14 cellular contexts compared by ENCODE assay signal in the genomic region with DNA sequence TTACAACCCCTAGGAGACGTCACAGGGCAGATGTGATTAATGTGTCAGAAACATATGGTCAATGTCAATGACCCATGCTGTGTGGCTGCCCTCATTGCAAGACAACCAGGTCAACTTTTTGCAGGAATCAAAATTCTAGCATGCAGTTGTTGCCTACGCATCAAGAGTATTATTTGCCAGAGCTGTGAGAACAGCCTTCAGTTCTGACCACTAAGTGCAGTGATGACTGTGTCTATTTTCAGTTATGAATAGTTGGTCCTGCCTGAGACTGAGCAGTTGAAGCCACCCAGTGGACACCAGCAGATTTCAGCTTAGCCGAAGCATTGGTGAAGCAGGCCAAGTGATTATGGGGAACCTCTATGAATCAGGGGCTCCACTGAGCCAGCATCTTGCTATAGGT. TPM values are rescaled to one million over a fixed set of nuclear protein-coding genes. Genes with fewer than 3 reads are reported as not detected.
DNase-seq lines count a peak whose midpoint lies in the region; ATAC-seq, FAIRE-seq and TF ChIP-seq lines count a peak whose summit lies in the region.
"Had no signal": no experiment of that assay in that cellular context is flagged by ENCODE, and none has a peak within 500 bp of the region (broad histone marks: within the 10 kb centered on the region; RNA-seq: fewer than 3 reads in every experiment).

No MANE protein-coding gene starts in this region.

- H3K4me3 Mint-ChIP-seq in MCF 10A (ENCODE audit: unreplicated experiment) = no peak overlapping the region
- H3K4me3 Mint-ChIP-seq: CD4-positive, alpha-beta T cell had no signal

- intact Hi-C loops in MCF 10A (cut with micrococcal nuclease) = no loop called here
- intact Hi-C loops in adrenal gland (cut with DNase I) = no loop called here

- in situ Hi-C loops in astrocyte of the cerebellum (cut with HindIII; ENCODE audit: low sequenced_read_pairs) = no loop called here

- peaks cover 0 to 15% of the 10 kb centered on the region in 2 donors for H3K4me1 ChIP-seq in adrenal gland (replicated peaks in 1 of 2)

- H3K27ac ChIP-seq in adrenal gland = no peak overlapping the region
- H3K27ac ChIP-seq: RWPE1 had no signal

- H3K36me3 Mint-ChIP-seq in MCF 10A (ENCODE audit: insufficient read depth, unreplicated experiment) = peaks cover 30% of the 10 kb centered on the region

- no peaks in the 10 kb centered on the region for H3K4me1 Mint-ChIP-seq in MCF 10A (ENCODE audit: insufficient read depth, unreplicated experiment)

- DNase-seq in astrocyte of the cerebellum (ENCODE audit: low read depth) (no peak), MCF 10A (ENCODE audit: unreplicated experiment) (no peak), frontal cortex (ENCODE audit: low spot score in 2 of 2) (no peak), adrenal gland (no peak)
- DNase-seq in stimulated activated CD4-positive, alpha-beta T cell treated with anti-CD3 and anti-CD28 coated beads, Interleukin-2, amount 100 ng/mL, for 48 hours = no peak
- DNase-seq: activated T-cell treated with anti-CD3 and anti-CD28 coated beads for 4 hours; CD4-positive, alpha-beta T cell; mesenchymal stem cell had no signal

- BruUV-seq in MCF 10A (replicated peaks; lab: Mats Ljungman, UMichigan) = no TSS peak

- H3K9me3 Mint-ChIP-seq in MCF 10A (ENCODE audit: unreplicated experiment) = no peaks in the 10 kb centered on the region
- H3K9me3 Mint-ChIP-seq: CD4-positive, alpha-beta T cell had no signal

- WGBS in adrenal gland, 4 donors = 89 to 98% (median 95%) methylated on average over 2 to 3 of the region's 3 CpGs

- FAIRE-seq in frontal cortex (lab: Jason Lieb, UNC) = no peak
- FAIRE-seq: endometrium, HTR-8/SVneo had no signal

- POLR2A ChIA-PET in MCF 10A (lab: Yijun Ruan, JAX) = interaction anchor here (1.3 kb wide), 1 partner anchor 11 kb away, joined by 3 read pairs; no protein-coding TSS in a partner anchor

- no peaks in the 10 kb centered on the region for H3K9me3 ChIP-seq in adrenal gland (replicated peaks in 1 of 3)

- no peaks in the 10 kb centered on the region for H3K27me3 ChIP-seq in adrenal gland

- ATAC-seq in GM19468 (IDR thresholded peaks at IDR 0.05; ENCODE audit: extremely low read depth, unreplicated experiment) (peak; percentile 85), HG03066 (IDR thresholded peaks at IDR 0.05; ENCODE audit: low read depth, unreplicated experiment) (peak; percentile 90)

- H3K27me3 Mint-ChIP-seq in MCF 10A (ENCODE audit: insufficient read depth, unreplicated experiment) = no peaks in the 10 kb centered on the region
- H3K27me3 Mint-ChIP-seq: CD4-positive, alpha-beta T cell had no signal

- TF ChIP-seq CTCF in GM12874 (IDR thresholded peaks at IDR 0.05; ENCODE audit: insufficient read depth, low read depth, low read length) (0 out of 2 replicates have a peak, but pooled peaks have one; percentile 28), astrocyte of the cerebellum (IDR thresholded peaks at IDR 0.05; ENCODE audit: low read depth, low read length, missing control alignments) (peak; percentile 7), MCF 10A (IDR thresholded peaks at IDR 0.05; ENCODE audit: unreplicated experiment) (no peak), adrenal gland (IDR thresholded peaks at IDR 0.05) (no peak)

- H3K27ac Mint-ChIP-seq in MCF 10A (ENCODE audit: low read depth, unreplicated experiment) = no peak overlapping the region
- H3K27ac Mint-ChIP-seq: CD4-positive, alpha-beta T cell had no signal

- H3K4me3 ChIP-seq in astrocyte of the cerebellum (ENCODE audit: low read depth, low read length) (no peak overlapping the region), adrenal gland (no peak overlapping the region)

- no peak for TF ChIP-seq POLR2A in adrenal gland (IDR thresholded peaks at IDR 0.05)

- CTCF ChIA-PET in MCF 10A (lab: Yijun Ruan, JAX) = interaction anchor here (0.6 to 1.6 kb wide), 7 partner anchors 13 to 891 kb away, joined by 3 to 5 read pairs (median 3); no protein-coding TSS in a partner anchor

- no peaks in the 10 kb centered on the region for H3K36me3 ChIP-seq in adrenal gland (replicated peaks in 1 of 2)

RNA-seq across cellular contexts. Expression of a gene that starts 47.3 kb away (rescaled TPM):
- total RNA-seq in MCF 10A (2022) (59.8 and 69.0 TPM in 2 replicates), frontal cortex (42.4 TPM), adrenal gland (10 to 100 TPM; 14.9 to 82.7 (median 46.1) TPM)
- polyA plus RNA-seq in adrenal gland = 10 to 100 TPM; 64.7 to 82.8 (median 79.4) TPM

Comparison
In these comparisons a context has a peak if more than half of its experiments do, and no peak if none do; other contexts are left out.
1. CTCF ChIP-seq: peak in GM12874 (single experiment) and astrocyte of the cerebellum (single experiment); none in MCF 10A (single experiment) and adrenal gland (0 of 6).